ENCODE assay signal across 28 cellular contexts in genomic region chr1:18458751-18459133, GRCh38. TPM values are rescaled to one million over a fixed set of nuclear protein-coding genes. Genes with fewer than 3 reads are reported as not detected.
"Had no signal": no experiment of that assay in that cellular context is flagged by ENCODE, and none has a peak within 500 bp of the region (broad histone marks: within the 10 kb centered on the region; RNA-seq: fewer than 3 reads in every experiment).

No MANE protein-coding gene starts in this region.

- ATAC-seq: activated CD8-positive, alpha-beta memory T cell treated with anti-CD3 and anti-CD28 coated beads, Interleukin-2, amount 10 ng/mL, durations not matched to agents 7 days and 5 days; PC-3 had no signal

- H3K4me1 ChIP-seq: breast epithelium had no signal

- FAIRE-seq: RCC 7860, TTC549 had no signal

- H3K9ac ChIP-seq: KMS-11 had no signal

- H3K36me3 ChIP-seq: breast epithelium had no signal

- H3K4me3 ChIP-seq: breast epithelium had no signal

- DNase-seq: activated B cell treated with CpG ODN at 0.5 μM for 24 hours; activated CD4-positive, alpha-beta T cell treated with anti-CD3 and anti-CD28 coated beads for 1 hour; activated CD4-positive, alpha-beta T cell treated with anti-CD3 and anti-CD28 coated beads, Interleukin-2, amount 10 ng/mL, durations not matched to agents 24 days and 14 days; activated CD4-positive, alpha-beta T cell treated with anti-CD3 and anti-CD28 coated beads, Interleukin-2, amount 50 U/mL, for 48 hours; activated CD8-positive, alpha-beta memory T cell treated with anti-CD3 and anti-CD28 coated beads, Interleukin-2, amount 10 ng/mL, durations not matched to agents 7 days and 5 days; activated effector memory CD4-positive, alpha-beta T cell treated with Interleukin-2 at 50 U/mL for 16 hours; activated naive CD4-positive, alpha-beta T cell; activated T-cell treated with anti-CD3 and anti-CD28 coated beads, Interleukin-2, amount 50 U/mL, for 24 hours; aorta; caudate nucleus; NCI-H1092; NCI-H1694; NCI-H2029; NCI-H2107; NCI-H446 treated with DMSO at 0.1 percent for 48 hours; NCI-H526; PC-3; SHP77 treated with DMSO at 0.1 percent for 48 hours; T-helper 2 cell; T1000 had no signal

- H3K4me2 ChIP-seq: KMS-11 had no signal

- H3K9me3 ChIP-seq: breast epithelium had no signal

- H3K27ac ChIP-seq: breast epithelium, KMS-11 had no signal

RNA-seq across cellular contexts. Expression of gene KLHDC7A, which starts 22.0 kb away (rescaled TPM):
- total RNA-seq: activated B cell treated with CpG ODN at 0.5 μM for 24 hours; activated CD4-positive, alpha-beta T cell treated with anti-CD3 and anti-CD28 coated beads, Interleukin-2, amount 10 ng/mL, durations not matched to agents 24 days and 14 days; activated CD8-positive, alpha-beta memory T cell treated with anti-CD3 and anti-CD28 coated beads, Interleukin-2, amount 10 ng/mL, durations not matched to agents 7 days and 5 days; activated T-helper 1 cell treated with anti-CD3 and anti-CD28 coated beads, Interleukin-12 subunit alpha, Interleukin-12 subunit beta, Interleukin-2, Interleukin-4 antibody, amounts not matched to agents 30 ng/mL and 10 ng/mL and 1 ng/mL, durations not matched to agents 14 hours and 24 hours and 36 hours; aorta; cerebellum; MCF 10A; PC-3; SK-MEL-5 had no signal
- polyA plus RNA-seq: aorta had no signal
